ENCODE assay signal across 12 cellular contexts in genomic region chr4:164949448-164950118, GRCh38. TPM values are rescaled to one million over a fixed set of nuclear protein-coding genes. Genes with fewer than 3 reads are reported as not detected.
DNase-seq lines count a peak whose midpoint lies in the region; ATAC-seq and TF ChIP-seq lines count a peak whose summit lies in the region.
"Had no signal": no experiment of that assay in that cellular context is flagged by ENCODE, and none has a peak within 500 bp of the region (broad histone marks: within the 10 kb centered on the region; RNA-seq: fewer than 3 reads in every experiment).

No MANE protein-coding gene starts in this region.

- no peaks in the 10 kb centered on the region for H3K27me3 ChIP-seq in HCT116 (ENCODE audit: insufficient read depth, low read length)

- POLR2A ChIA-PET in HCT116 (lab: Charles Lee): no interaction called here

- RAD21 ChIA-PET in HCT116 (lab: Charles Lee; ENCODE audit: low non-redundant PET in 1 of 2, low total read pairs in 2 of 2, uncharacterized antibody in 2 of 2, unreplicated experiment in 2 of 2): no interaction called here

- H3K9me2 ChIP-seq in HCT116 (ENCODE audit: insufficient read depth): no peaks in the 10 kb centered on the region

- no peaks in the 10 kb centered on the region for H4K20me1 ChIP-seq in HCT116 (ENCODE audit: insufficient read depth)

- H3K79me2 ChIP-seq in HCT116 (ENCODE audit: insufficient read depth, low read length): no peaks in the 10 kb centered on the region

- no peaks in the 10 kb centered on the region for H3K4me1 ChIP-seq in HCT116 (ENCODE audit: control insufficient read depth in 1 of 2, insufficient read depth in 2 of 2, low read length in 2 of 2)
- H3K4me1 ChIP-seq: esophagus muscularis mucosa had no signal

- H3K36me3 ChIP-seq in HCT116 (ENCODE audit: control insufficient read depth in 1 of 2, insufficient read depth in 2 of 2, low read length in 2 of 2): no peaks in the 10 kb centered on the region
- H3K36me3 ChIP-seq: esophagus muscularis mucosa had no signal

- TF ChIP-seq RAD21 in HCT116 (IDR thresholded peaks at IDR 0.05; ENCODE audit: low read depth): peak; percentile 16; the same call in 1 of the 2 replicates

- H3K9ac ChIP-seq in HCT116 (ENCODE audit: low read length): no peak overlapping the region

- no peak overlapping the region for H3K27ac ChIP-seq in HCT116 (ENCODE audit: low read depth, low read length)
- no peak overlapping the region for H3K27ac ChIP-seq in VCaP
- H3K27ac ChIP-seq: esophagus muscularis mucosa had no signal

- no peak for TF ChIP-seq POLR2A in HCT116 (IDR thresholded peaks at IDR 0.05; ENCODE audit: borderline replicate concordance, extremely low read depth, insufficient read depth, insufficient read length)

- no peaks in the 10 kb centered on the region for H3K9me3 ChIP-seq in HCT116 (ENCODE audit: control insufficient read depth in 1 of 2, insufficient read depth in 1 of 2, low read depth in 1 of 2, low read length in 2 of 2)
- H3K9me3 ChIP-seq: esophagus muscularis mucosa had no signal

- H3K4me3 ChIP-seq in HCT116 (replicated peaks in 1 of 2; ENCODE audit: low read depth in 1 of 2, low read length in 2 of 2): no peak overlapping the region
- H3K4me3 ChIP-seq: esophagus muscularis mucosa had no signal

- ATAC-seq in HCT116 (peak; percentile 75), HG03108 (IDR thresholded peaks at IDR 0.05; ENCODE audit: unreplicated experiment) (no peak), HG03571 (IDR thresholded peaks at IDR 0.05; ENCODE audit: unreplicated experiment) (no peak)
- ATAC-seq: left colon had no signal

- CTCF ChIA-PET in HCT116 (lab: Charles Lee): interaction anchor here (0.7 to 1.7 kb wide), 3 partner anchors 14 to 159 kb away, joined by 3 to 5 read pairs (median 4); no protein-coding TSS in a partner anchor

- H2AFZ ChIP-seq in HCT116 (ENCODE audit: low read depth, low read length, poor library complexity, severe bottlenecking): no peak overlapping the region

- H3K4me2 ChIP-seq in HCT116 (ENCODE audit: low read length): no peak overlapping the region

- TF ChIP-seq CTCF in GM12874 (IDR thresholded peaks at IDR 0.05; ENCODE audit: insufficient read depth, low read depth, low read length) (peak; percentile 66), HCT116 (IDR thresholded peaks at IDR 0.05 in 2 of 3, conservative IDR thresholded peaks at IDR 0.05 in 1 of 3; ENCODE audit: borderline replicate concordance in 1 of 3, insufficient read depth in 1 of 3, low read depth in 2 of 3, low read length in 2 of 3) (peak; percentile 7 to 65 (median 59); a peak in 5 of 6 replicates), VCaP (conservative IDR thresholded peaks at IDR 0.05) (peak; percentile 57)

- DNase-seq in HCT116 (ENCODE audit: low read depth, low spot score): no peak
- peak; percentile 42 for DNase-seq in myocyte (ENCODE audit: low read depth)
- DNase-seq in cerebellar cortex (ENCODE audit: low spot score): no peak
- no peak for DNase-seq in LoVo (ENCODE audit: low spot score)
- DNase-seq: left colon, NCI-H1417 treated with DMSO at 0.1 percent for 48 hours, Right ventricle myocardium superior had no signal

- no TSS peak for BruUV-seq in HCT116 (replicated peaks; lab: Mats Ljungman, UMichigan)

- intact Hi-C loops in HCT116 (cut with micrococcal nuclease): no loop called here

TF ChIP-seq in HCT116, 20 proteins besides CTCF, POLR2A, EP300 and RAD21:
- TF ChIP-seq EZH2phosphoT487 (IDR thresholded peaks at IDR 0.05; ENCODE audit: borderline replicate concordance) (no peak), JUND (IDR thresholded peaks at IDR 0.05) (no peak), EGR1 (IDR thresholded peaks at IDR 0.05; ENCODE audit: low read depth) (no peak), TCF7L2 (IDR thresholded peaks at IDR 0.05; ENCODE audit: borderline replicate concordance, extremely low read depth, insufficient read depth, insufficient read length) (no peak), CEBPB (IDR thresholded peaks at IDR 0.05; ENCODE audit: low read depth) (no peak), ZNF274 (IDR thresholded peaks at IDR 0.05; ENCODE audit: low read depth, low read length) (no peak), YY1 (IDR thresholded peaks at IDR 0.05; ENCODE audit: extremely low read depth, insufficient replicate concordance, low read depth, low read length) (no peak), SP1 (IDR thresholded peaks at IDR 0.05; ENCODE audit: low read depth) (no peak), SRF (IDR thresholded peaks at IDR 0.05; ENCODE audit: low read depth) (no peak), MAX (IDR thresholded peaks at IDR 0.05) (no peak), POLR2AphosphoS5 (IDR thresholded peaks at IDR 0.05; ENCODE audit: low read depth, low read length) (no peak), FOSL1 (IDR thresholded peaks at IDR 0.05; ENCODE audit: low read depth) (no peak), ZBTB33 (IDR thresholded peaks at IDR 0.05; ENCODE audit: extremely low read depth, insufficient replicate concordance, low read length) (no peak), CBX3 (IDR thresholded peaks at IDR 0.05; ENCODE audit: low read depth) (no peak)
- TF ChIP-seq, protein P1, sequence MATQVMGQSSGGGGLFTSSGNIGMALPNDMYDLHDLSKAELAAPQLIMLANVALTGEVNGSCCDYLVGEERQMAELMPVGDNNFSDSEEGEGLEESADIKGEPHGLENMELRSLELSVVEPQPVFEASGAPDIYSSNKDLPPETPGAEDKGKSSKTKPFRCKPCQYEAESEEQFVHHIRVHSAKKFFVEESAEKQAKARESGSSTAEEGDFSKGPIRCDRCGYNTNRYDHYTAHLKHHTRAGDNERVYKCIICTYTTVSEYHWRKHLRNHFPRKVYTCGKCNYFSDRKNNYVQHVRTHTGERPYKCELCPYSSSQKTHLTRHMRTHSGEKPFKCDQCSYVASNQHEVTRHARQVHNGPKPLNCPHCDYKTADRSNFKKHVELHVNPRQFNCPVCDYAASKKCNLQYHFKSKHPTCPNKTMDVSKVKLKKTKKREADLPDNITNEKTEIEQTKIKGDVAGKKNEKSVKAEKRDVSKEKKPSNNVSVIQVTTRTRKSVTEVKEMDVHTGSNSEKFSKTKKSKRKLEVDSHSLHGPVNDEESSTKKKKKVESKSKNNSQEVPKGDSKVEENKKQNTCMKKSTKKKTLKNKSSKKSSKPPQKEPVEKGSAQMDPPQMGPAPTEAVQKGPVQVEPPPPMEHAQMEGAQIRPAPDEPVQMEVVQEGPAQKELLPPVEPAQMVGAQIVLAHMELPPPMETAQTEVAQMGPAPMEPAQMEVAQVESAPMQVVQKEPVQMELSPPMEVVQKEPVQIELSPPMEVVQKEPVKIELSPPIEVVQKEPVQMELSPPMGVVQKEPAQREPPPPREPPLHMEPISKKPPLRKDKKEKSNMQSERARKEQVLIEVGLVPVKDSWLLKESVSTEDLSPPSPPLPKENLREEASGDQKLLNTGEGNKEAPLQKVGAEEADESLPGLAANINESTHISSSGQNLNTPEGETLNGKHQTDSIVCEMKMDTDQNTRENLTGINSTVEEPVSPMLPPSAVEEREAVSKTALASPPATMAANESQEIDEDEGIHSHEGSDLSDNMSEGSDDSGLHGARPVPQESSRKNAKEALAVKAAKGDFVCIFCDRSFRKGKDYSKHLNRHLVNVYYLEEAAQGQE (IDR thresholded peaks at IDR 0.05; ENCODE audit: low read depth): no peak

RNA-seq across cellular contexts. Expression of gene TRIM61, which starts 27.9 kb away (rescaled TPM):
- total RNA-seq in HCT116 (2021; ENCODE audit: unreplicated experiment) (0.15 TPM), myocyte (not detected in 2 replicates)
- polyA plus RNA-seq in HCT116 (2012): not detected in 2 replicates
- polyA plus RNA-seq in myocyte (2012): 0.10 TPM
